Comparison of ENCODE assay signal across 8 cellular contexts in genomic region chr12:7374423-7375144, GRCh38.
DNase-seq lines count a peak whose midpoint lies in the region; ATAC-seq and TF ChIP-seq lines count a peak whose summit lies in the region.

No MANE protein-coding gene starts in this region.

- DNase-seq in activated T-cell treated with anti-CD3 and anti-CD28 coated beads, Interleukin-2, amount 50 U/mL, for 48 hours: peak; percentile 43 to 54
- DNase-seq in activated T-cell treated with anti-CD3 and anti-CD28 coated beads for 4 hours (no peak), NB4 (ENCODE audit: low read depth) (peak; percentile 54), left colon (peak in 1 of 2 donors; percentile 48), T1000 (lab: John Stamatoyannopoulos, UW) (no peak)
- peak; percentile 15 for DNase-seq in activated naive CD8-positive, alpha-beta T cell treated with anti-CD3 and anti-CD28 coated beads for 36 hours
- DNase-seq in stimulated activated naive CD4-positive, alpha-beta T cell (lab: John Stamatoyannopoulos, UW): no peak

- ATAC-seq in left colon (peak; percentile 49), GM19397 (IDR thresholded peaks at IDR 0.05; ENCODE audit: unreplicated experiment) (no peak)

- H3K4me1 Mint-ChIP-seq in activated naive CD8-positive, alpha-beta T cell treated with anti-CD3 and anti-CD28 coated beads for 36 hours: no peaks in the 10 kb centered on the region

- TF ChIP-seq CTCF in NB4 (IDR thresholded peaks at IDR 0.05; ENCODE audit: low read depth, low read length): peak; percentile 73

- TF ChIP-seq POLR2A in NB4 (IDR thresholded peaks at IDR 0.05; ENCODE audit: extremely low read depth, insufficient read length): no peak

- no peaks in the 10 kb centered on the region for H3K36me3 Mint-ChIP-seq in activated naive CD8-positive, alpha-beta T cell treated with anti-CD3 and anti-CD28 coated beads for 36 hours

- no peak overlapping the region for H3K4me3 Mint-ChIP-seq in activated naive CD8-positive, alpha-beta T cell treated with anti-CD3 and anti-CD28 coated beads for 36 hours

- peaks cover 11% of the 10 kb centered on the region for H3K27me3 Mint-ChIP-seq in activated naive CD8-positive, alpha-beta T cell treated with anti-CD3 and anti-CD28 coated beads for 36 hours

- no peak overlapping the region for H3K27ac Mint-ChIP-seq in activated naive CD8-positive, alpha-beta T cell treated with anti-CD3 and anti-CD28 coated beads for 36 hours

- H3K4me3 ChIP-seq in NB4 (ENCODE audit: low read depth, low read length): no peak overlapping the region

- H3K9me3 Mint-ChIP-seq in activated naive CD8-positive, alpha-beta T cell treated with anti-CD3 and anti-CD28 coated beads for 36 hours: no peaks in the 10 kb centered on the region

- intact Hi-C loops in left colon (cut with DNase I, micrococcal nuclease): no loop called here

Comparison
In these comparisons a context has a peak if more than half of its experiments do, and no peak if none do; other contexts are left out.
1. DNase-seq: peak in activated T-cell treated with anti-CD3 and anti-CD28 coated beads, Interleukin-2, amount 50 U/mL, for 48 hours (2 of 2), NB4 (single experiment) and activated naive CD8-positive, alpha-beta T cell treated with anti-CD3 and anti-CD28 coated beads for 36 hours (single experiment); none in activated T-cell treated with anti-CD3 and anti-CD28 coated beads for 4 hours (single experiment), T1000 (single experiment) and stimulated activated naive CD4-positive, alpha-beta T cell (0 of 6).